13 cellular contexts compared by ENCODE assay signal in genomic region chr7:47170516-47170915, GRCh38.
A peak's percentile ranks its signal among the peaks of the same experiment; 100 is the strongest.
DNase-seq lines count a peak whose midpoint lies in the region; ATAC-seq and TF ChIP-seq lines count a peak whose summit lies in the region.
"Had no signal": no experiment of that assay in that cellular context is flagged by ENCODE, and none has a peak within 500 bp of the region (broad histone marks: within the 10 kb centered on the region; RNA-seq: fewer than 3 reads in every experiment).

No MANE protein-coding gene starts in this region.

- WGBS in smooth muscle cell (ENCODE audit: low lambda C conversion rate) = 94% methylated on average over 1 of the region's 1 CpG

- H3K4me3 ChIP-seq in cardiac muscle cell (no peak overlapping the region), right atrium auricular region (no peak overlapping the region), RWPE2 (ENCODE audit: severe bottlenecking) (no peak overlapping the region), fibroblast of pulmonary artery (replicated peaks; ENCODE audit: low read depth, low read length) (no peak overlapping the region), smooth muscle cell (no peak overlapping the region)

- H3K27ac ChIP-seq in cardiac muscle cell (no peak overlapping the region), right atrium auricular region (no peak overlapping the region), RWPE2 (ENCODE audit: poor library complexity, severe bottlenecking) (no peak overlapping the region), smooth muscle cell (ENCODE audit: low read depth) (no peak overlapping the region)

- H3K4me2 ChIP-seq in smooth muscle cell = no peak overlapping the region

- H4K20me1 ChIP-seq in smooth muscle cell (ENCODE audit: low read depth) = no peaks in the 10 kb centered on the region

- peak in 1 of 2 donors; percentile 22 for DNase-seq in cardiac muscle cell (ENCODE audit: low read depth in 1 of 2, low spot score in 1 of 2)
- DNase-seq in right atrium auricular region (ENCODE audit: low spot score) = no peak
- no peak for DNase-seq in RWPE2 (ENCODE audit: low spot score)
- DNase-seq in fibroblast of pulmonary artery (ENCODE audit: low read depth) = peak; percentile 16
- no peak for DNase-seq in smooth muscle cell (lab: John Stamatoyannopoulos, UW; ENCODE audit: unreplicated experiment)
- no peak for DNase-seq in DMS153 (lab: John Stamatoyannopoulos, UW)
- DNase-seq in NCI-H526 (lab: John Stamatoyannopoulos, UW) = no peak
- DNase-seq: CD4-positive, alpha-beta T cell; naive B cell; NCI-H1930; stimulated activated CD4-positive, alpha-beta T cell treated with anti-CD3 and anti-CD28 coated beads, Interleukin-12 subunit alpha, Interleukin-12 subunit beta, amount 100 ng/mL, for 4 hours; stimulated activated CD8-positive, alpha-beta memory T cell treated with anti-CD3 and anti-CD28 coated beads, Interleukin-4, amount 100 ng/mL, for 48 hours had no signal

- H3K9me3 ChIP-seq in cardiac muscle cell (ENCODE audit: low read depth) (no peaks in the 10 kb centered on the region), right atrium auricular region (no peaks in the 10 kb centered on the region), RWPE2 (ENCODE audit: severe bottlenecking) (no peaks in the 10 kb centered on the region), smooth muscle cell (replicated peaks; ENCODE audit: low read depth) (no peaks in the 10 kb centered on the region)

- no peak overlapping the region for H2AFZ ChIP-seq in smooth muscle cell (ENCODE audit: low read depth)

- H3K36me3 ChIP-seq in cardiac muscle cell (no peaks in the 10 kb centered on the region), right atrium auricular region (no peaks in the 10 kb centered on the region), RWPE2 (ENCODE audit: low read depth) (no peaks in the 10 kb centered on the region), smooth muscle cell (ENCODE audit: low read depth) (no peaks in the 10 kb centered on the region)

- H3K4me1 ChIP-seq in cardiac muscle cell (ENCODE audit: low read depth) = no peaks in the 10 kb centered on the region
- H3K4me1 ChIP-seq in right atrium auricular region = no peaks in the 10 kb centered on the region
- no peaks in the 10 kb centered on the region for H3K4me1 ChIP-seq in RWPE2 (ENCODE audit: insufficient read depth, poor library complexity, severe bottlenecking)
- H3K4me1 ChIP-seq in smooth muscle cell (ENCODE audit: low read depth) = no peaks in the 10 kb centered on the region

- peak; percentile 38 for TF ChIP-seq CTCF in cardiac muscle cell (IDR thresholded peaks at IDR 0.05; ENCODE audit: low read depth, low read length)
- TF ChIP-seq CTCF in right atrium auricular region (IDR thresholded peaks at IDR 0.05) = peak in 1 of 2 donors; percentile 42
- TF ChIP-seq CTCF in RWPE2 (IDR thresholded peaks at IDR 0.05; ENCODE audit: poor library complexity, severe bottlenecking) = peak; percentile 28
- TF ChIP-seq CTCF in fibroblast of pulmonary artery (IDR thresholded peaks at IDR 0.05; ENCODE audit: low read length, missing control alignments) = peak; percentile 44
- peak; percentile 46 for TF ChIP-seq CTCF in smooth muscle cell (IDR thresholded peaks at IDR 0.05; ENCODE audit: borderline replicate concordance, insufficient read depth, poor library complexity, severe bottlenecking)

- no peaks in the 10 kb centered on the region for H3K79me2 ChIP-seq in smooth muscle cell (ENCODE audit: low read depth)

- H3F3A ChIP-seq in smooth muscle cell (ENCODE audit: low read depth) = no peaks in the 10 kb centered on the region

- ATAC-seq in RWPE2 (ENCODE audit: low read depth) = no peak
- ATAC-seq in GM18861 (IDR thresholded peaks at IDR 0.05; ENCODE audit: unreplicated experiment) = no peak

- no peak overlapping the region for H3K9ac ChIP-seq in smooth muscle cell (ENCODE audit: low read depth)

- H3K27me3 ChIP-seq in cardiac muscle cell (no peaks in the 10 kb centered on the region), right atrium auricular region (no peaks in the 10 kb centered on the region), RWPE2 (ENCODE audit: insufficient read depth, poor library complexity, severe bottlenecking) (no peaks in the 10 kb centered on the region), smooth muscle cell (ENCODE audit: low read depth) (no peaks in the 10 kb centered on the region)
